In the genomic region with DNA sequence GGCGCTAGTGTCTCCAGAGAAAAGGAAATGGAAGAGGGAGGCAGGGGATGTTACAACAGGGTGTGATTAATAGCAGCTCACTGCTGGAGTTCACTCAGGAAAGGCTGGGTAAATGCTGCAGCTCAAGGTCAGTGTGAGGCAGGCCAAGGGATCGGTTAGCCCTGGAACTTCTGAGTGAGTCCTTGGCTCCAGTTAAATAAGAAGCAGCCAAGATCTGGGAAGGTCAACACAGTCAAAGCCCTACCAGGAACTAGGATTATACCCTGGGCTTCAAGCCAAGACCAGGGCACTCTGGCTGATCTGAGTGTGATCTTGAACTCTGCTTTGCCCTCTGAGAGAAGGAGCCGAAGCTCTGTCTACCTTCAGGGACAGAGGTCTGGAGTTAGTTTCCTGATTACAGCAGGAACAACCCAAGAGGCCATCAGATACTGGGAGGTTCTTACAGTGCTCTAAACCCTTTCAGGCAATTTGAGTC, we compare ENCODE assay signal across 9 cellular contexts. TPM values are rescaled to one million over a fixed set of nuclear protein-coding genes. Genes with fewer than 3 reads are reported as not detected.
DNase-seq lines count a peak whose midpoint lies in the region; ATAC-seq and TF ChIP-seq lines count a peak whose summit lies in the region.
"Had no signal": no experiment of that assay in that cellular context is flagged by ENCODE, and none has a peak within 500 bp of the region (broad histone marks: within the 10 kb centered on the region; RNA-seq: fewer than 3 reads in every experiment).

No MANE protein-coding gene starts in this region.

- H3K4me1 ChIP-seq in liver (ENCODE audit: control insufficient read depth in 4 of 4, insufficient read depth in 4 of 4, low read length in 3 of 4) (peaks cover 5 to 39% (median 26%) of the 10 kb centered on the region in 4 donors), upper lobe of left lung (peaks cover 7 to 34% (median 19%) of the 10 kb centered on the region in 4 donors)

- DNase-seq in DMS53 (lab: John Stamatoyannopoulos, UW) = peak; percentile 30
- no peak for DNase-seq in DMS53 treated with DMSO at 0.1 percent for 48 hours (lab: John Stamatoyannopoulos, UW; ENCODE audit: unreplicated experiment)
- DNase-seq in cardiac fibroblast (ENCODE audit: low read depth in 2 of 2) = peak; percentile 71 to 76
- peak in 1 of 2 donors; percentile 86 for DNase-seq in upper lobe of left lung
- DNase-seq in CD14-positive monocyte (ENCODE audit: low spot score) = no peak
- DNase-seq: activated CD8-positive, alpha-beta memory T cell treated with anti-CD3 and anti-CD28 coated beads, Interleukin-2, amount 50 U/mL, for 48 hours had no signal

- H3K4me3 ChIP-seq in cardiac fibroblast (replicated peaks in 1 of 2; ENCODE audit: low read depth in 2 of 2, low read length in 2 of 2) = no peak overlapping the region
- no peak overlapping the region for H3K4me3 ChIP-seq in liver (ENCODE audit: low read depth in 1 of 3, low read length in 3 of 3)
- H3K4me3 ChIP-seq in upper lobe of left lung = no peak overlapping the region

- H3K27me3 Mint-ChIP-seq in CD14-positive monocyte (ENCODE audit: low read depth in 3 of 3) = peaks cover 0 to 4% (median 0%) of the 10 kb centered on the region in 3 donors

- H3K27ac ChIP-seq in liver (ENCODE audit: low read depth in 1 of 2, low read length in 2 of 2) (no peak overlapping the region), upper lobe of left lung (peak overlapping the region; percentile 27 to 62 (median 36))

- no peak for TF ChIP-seq POLR2A in upper lobe of left lung (IDR thresholded peaks at IDR 0.05)

- 28% methylated on average over 3 of the region's 3 CpGs for whole genome bisulfite sequencing in liver
- 23 to 24% methylated on average over 3 of the region's 3 CpGs for WGBS in upper lobe of left lung, 2 donors

- H3K4me3 Mint-ChIP-seq in CD14-positive monocyte = no peak overlapping the region

- no peak overlapping the region for H3K9ac ChIP-seq in liver (ENCODE audit: low read depth in 1 of 2, low read length in 2 of 2)

- H3K36me3 Mint-ChIP-seq in CD14-positive monocyte = no peaks in the 10 kb centered on the region

- H3K36me3 ChIP-seq in liver (ENCODE audit: control insufficient read depth in 4 of 4, insufficient read depth in 3 of 4, low read depth in 1 of 4, low read length in 3 of 4) (no peaks in the 10 kb centered on the region), upper lobe of left lung (no peaks in the 10 kb centered on the region)

- no peaks in the 10 kb centered on the region for H3K9me3 ChIP-seq in liver (ENCODE audit: control insufficient read depth in 4 of 4, low read length in 3 of 4)
- H3K9me3 ChIP-seq in upper lobe of left lung = no peaks in the 10 kb centered on the region

- H3K9me3 Mint-ChIP-seq in CD14-positive monocyte = no peaks in the 10 kb centered on the region

- peak in 1 of 2 donors; percentile 21 for TF ChIP-seq RAD21 in liver (IDR thresholded peaks at IDR 0.05)

- peak in 1 of 4 donors; percentile 27 for TF ChIP-seq EP300 in upper lobe of left lung (IDR thresholded peaks at IDR 0.05)

- peak; percentile 80 to 88 for ATAC-seq in upper lobe of left lung (ENCODE audit: low FRiP score in 2 of 2)
- ATAC-seq in HG03442 (IDR thresholded peaks at IDR 0.05; ENCODE audit: unreplicated experiment) = no peak
- ATAC-seq in GM19397 (IDR thresholded peaks at IDR 0.05; ENCODE audit: unreplicated experiment) = no peak

- peaks cover 56% of the 10 kb centered on the region for H3K4me1 Mint-ChIP-seq in CD14-positive monocyte

- H3K27me3 ChIP-seq in liver (ENCODE audit: control insufficient read depth in 4 of 4, insufficient read depth in 4 of 4, low read length in 3 of 4) = no peaks in the 10 kb centered on the region
- no peaks in the 10 kb centered on the region for H3K27me3 ChIP-seq in upper lobe of left lung

- TF ChIP-seq CTCF in cardiac fibroblast (IDR thresholded peaks at IDR 0.05; ENCODE audit: low read depth, low read length) (no peak), liver (IDR thresholded peaks at IDR 0.05; ENCODE audit: low read depth, low read length, missing input control) (no peak), upper lobe of left lung (IDR thresholded peaks at IDR 0.05) (no peak), CD14-positive monocyte (IDR thresholded peaks at IDR 0.05) (no peak)

- intact Hi-C loops in CD14-positive monocyte (cut with micrococcal nuclease) = loop anchor here in 1 of 2 donors (5.0 kb wide), 1 partner anchor 59 kb away; no protein-coding TSS in a partner anchor

- H3K27ac Mint-ChIP-seq in CD14-positive monocyte = peak overlapping the region in 1 of 7 donors; percentile 58

TF ChIP-seq in liver, 16 proteins besides CTCF, POLR2A, EP300 and RAD21:
- TF ChIP-seq EGR1 (IDR thresholded peaks at IDR 0.05; ENCODE audit: low read depth in 2 of 2) (no peak), RXRA (IDR thresholded peaks at IDR 0.05) (peak; percentile 39 to 41), JUND (IDR thresholded peaks at IDR 0.05) (peak in 1 of 2 donors; percentile 21), HNF4A (conservative IDR thresholded peaks at IDR 0.05) (peak; percentile 27 to 44), YY1 (IDR thresholded peaks at IDR 0.05) (no peak), FOXA2 (IDR thresholded peaks at IDR 0.05) (no peak), NR2F2 (IDR thresholded peaks at IDR 0.05) (peak; percentile 95), HNF4G (IDR thresholded peaks at IDR 0.05) (no peak), TAF1 (conservative IDR thresholded peaks at IDR 0.05) (no peak), SP1 (IDR thresholded peaks at IDR 0.05) (peak; percentile 23), FOXA1 (IDR thresholded peaks at IDR 0.05) (no peak), GABPA (IDR thresholded peaks at IDR 0.05 in 1 of 2, conservative IDR thresholded peaks at IDR 0.05 in 1 of 2) (no peak)
- TF ChIP-seq, protein P1, sequence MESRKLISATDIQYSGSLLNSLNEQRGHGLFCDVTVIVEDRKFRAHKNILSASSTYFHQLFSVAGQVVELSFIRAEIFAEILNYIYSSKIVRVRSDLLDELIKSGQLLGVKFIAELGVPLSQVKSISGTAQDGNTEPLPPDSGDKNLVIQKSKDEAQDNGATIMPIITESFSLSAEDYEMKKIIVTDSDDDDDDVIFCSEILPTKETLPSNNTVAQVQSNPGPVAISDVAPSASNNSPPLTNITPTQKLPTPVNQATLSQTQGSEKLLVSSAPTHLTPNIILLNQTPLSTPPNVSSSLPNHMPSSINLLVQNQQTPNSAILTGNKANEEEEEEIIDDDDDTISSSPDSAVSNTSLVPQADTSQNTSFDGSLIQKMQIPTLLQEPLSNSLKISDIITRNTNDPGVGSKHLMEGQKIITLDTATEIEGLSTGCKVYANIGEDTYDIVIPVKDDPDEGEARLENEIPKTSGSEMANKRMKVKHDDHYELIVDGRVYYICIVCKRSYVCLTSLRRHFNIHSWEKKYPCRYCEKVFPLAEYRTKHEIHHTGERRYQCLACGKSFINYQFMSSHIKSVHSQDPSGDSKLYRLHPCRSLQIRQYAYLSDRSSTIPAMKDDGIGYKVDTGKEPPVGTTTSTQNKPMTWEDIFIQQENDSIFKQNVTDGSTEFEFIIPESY (IDR thresholded peaks at IDR 0.05) = no peak
- TF ChIP-seq, protein P2, sequence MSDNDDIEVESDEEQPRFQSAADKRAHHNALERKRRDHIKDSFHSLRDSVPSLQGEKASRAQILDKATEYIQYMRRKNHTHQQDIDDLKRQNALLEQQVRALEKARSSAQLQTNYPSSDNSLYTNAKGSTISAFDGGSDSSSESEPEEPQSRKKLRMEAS (IDR thresholded peaks at IDR 0.05) = no peak
- TF ChIP-seq, protein P3, sequence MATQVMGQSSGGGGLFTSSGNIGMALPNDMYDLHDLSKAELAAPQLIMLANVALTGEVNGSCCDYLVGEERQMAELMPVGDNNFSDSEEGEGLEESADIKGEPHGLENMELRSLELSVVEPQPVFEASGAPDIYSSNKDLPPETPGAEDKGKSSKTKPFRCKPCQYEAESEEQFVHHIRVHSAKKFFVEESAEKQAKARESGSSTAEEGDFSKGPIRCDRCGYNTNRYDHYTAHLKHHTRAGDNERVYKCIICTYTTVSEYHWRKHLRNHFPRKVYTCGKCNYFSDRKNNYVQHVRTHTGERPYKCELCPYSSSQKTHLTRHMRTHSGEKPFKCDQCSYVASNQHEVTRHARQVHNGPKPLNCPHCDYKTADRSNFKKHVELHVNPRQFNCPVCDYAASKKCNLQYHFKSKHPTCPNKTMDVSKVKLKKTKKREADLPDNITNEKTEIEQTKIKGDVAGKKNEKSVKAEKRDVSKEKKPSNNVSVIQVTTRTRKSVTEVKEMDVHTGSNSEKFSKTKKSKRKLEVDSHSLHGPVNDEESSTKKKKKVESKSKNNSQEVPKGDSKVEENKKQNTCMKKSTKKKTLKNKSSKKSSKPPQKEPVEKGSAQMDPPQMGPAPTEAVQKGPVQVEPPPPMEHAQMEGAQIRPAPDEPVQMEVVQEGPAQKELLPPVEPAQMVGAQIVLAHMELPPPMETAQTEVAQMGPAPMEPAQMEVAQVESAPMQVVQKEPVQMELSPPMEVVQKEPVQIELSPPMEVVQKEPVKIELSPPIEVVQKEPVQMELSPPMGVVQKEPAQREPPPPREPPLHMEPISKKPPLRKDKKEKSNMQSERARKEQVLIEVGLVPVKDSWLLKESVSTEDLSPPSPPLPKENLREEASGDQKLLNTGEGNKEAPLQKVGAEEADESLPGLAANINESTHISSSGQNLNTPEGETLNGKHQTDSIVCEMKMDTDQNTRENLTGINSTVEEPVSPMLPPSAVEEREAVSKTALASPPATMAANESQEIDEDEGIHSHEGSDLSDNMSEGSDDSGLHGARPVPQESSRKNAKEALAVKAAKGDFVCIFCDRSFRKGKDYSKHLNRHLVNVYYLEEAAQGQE (IDR thresholded peaks at IDR 0.05) = no peak
- TF ChIP-seq, protein P4, sequence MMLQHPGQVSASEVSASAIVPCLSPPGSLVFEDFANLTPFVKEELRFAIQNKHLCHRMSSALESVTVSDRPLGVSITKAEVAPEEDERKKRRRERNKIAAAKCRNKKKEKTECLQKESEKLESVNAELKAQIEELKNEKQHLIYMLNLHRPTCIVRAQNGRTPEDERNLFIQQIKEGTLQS (IDR thresholded peaks at IDR 0.05) = no peak

RNA-seq across cellular contexts. Expression of a gene that starts 44.3 kb away (rescaled TPM):
- total RNA-seq in liver = 10 to 100 TPM in 1 of 2 donors, 1 to 10 TPM in 1; 8.9 to 49.7 TPM
- 10 to 100 TPM; 63.5 to 66.4 TPM for polyA plus RNA-seq in liver
- 10 to 100 TPM; 15.5 to 63.4 (median 32.2) TPM for total RNA-seq in upper lobe of left lung
- polyA plus RNA-seq in CD14-positive monocyte = not detected

Comparison
In these comparisons a context has a peak if more than half of its experiments do, and no peak if none do; other contexts are left out.
1. DNase-seq: peak in DMS53 (single experiment) and cardiac fibroblast (2 of 2); none in DMS53 treated with DMSO at 0.1 percent for 48 hours (single experiment) and CD14-positive monocyte (single experiment).
2. H3K27ac ChIP-seq: peak in upper lobe of left lung (4 of 4); none in liver (0 of 2).
3. ATAC-seq: peak in upper lobe of left lung (2 of 2); none in HG03442 (single experiment) and GM19397 (single experiment).